1 cellular context compared by ENCODE assay signal in genomic region chr15:64460737-64461576, GRCh38.
TF ChIP-seq lines count a peak whose summit lies in the region.

No MANE protein-coding gene starts in this region.

TF ChIP-seq in GM23338, 12 proteins besides CTCF, POLR2A, EP300 and RAD21:
- TF ChIP-seq REST (IDR thresholded peaks at IDR 0.05; ENCODE audit: unreplicated experiment) (no peak), CREB1 (CRISPR knock-in tag; IDR thresholded peaks at IDR 0.05; ENCODE audit: low read depth) (no peak), STAT1 (IDR thresholded peaks at IDR 0.05; ENCODE audit: unreplicated experiment) (no peak), EZH2phosphoT487 (IDR thresholded peaks at IDR 0.05; ENCODE audit: unreplicated experiment) (no peak), ZNF114 (CRISPR knock-in tag; IDR thresholded peaks at IDR 0.05) (no peak), NANOG (IDR thresholded peaks at IDR 0.05; ENCODE audit: borderline replicate concordance) (no peak), ZNF331 (CRISPR knock-in tag; IDR thresholded peaks at IDR 0.05; ENCODE audit: low read depth) (no peak), POLR2AphosphoS5 (IDR thresholded peaks at IDR 0.05; ENCODE audit: low read depth) (no peak; the same call in 1 of the 2 replicates), ZNF462 (CRISPR knock-in tag; IDR thresholded peaks at IDR 0.05) (no peak), JUNB (IDR thresholded peaks at IDR 0.05; ENCODE audit: unreplicated experiment) (no peak), EZH2 (IDR thresholded peaks at IDR 0.05; ENCODE audit: low read depth, unreplicated experiment) (no peak)
- TF ChIP-seq, protein P1, sequence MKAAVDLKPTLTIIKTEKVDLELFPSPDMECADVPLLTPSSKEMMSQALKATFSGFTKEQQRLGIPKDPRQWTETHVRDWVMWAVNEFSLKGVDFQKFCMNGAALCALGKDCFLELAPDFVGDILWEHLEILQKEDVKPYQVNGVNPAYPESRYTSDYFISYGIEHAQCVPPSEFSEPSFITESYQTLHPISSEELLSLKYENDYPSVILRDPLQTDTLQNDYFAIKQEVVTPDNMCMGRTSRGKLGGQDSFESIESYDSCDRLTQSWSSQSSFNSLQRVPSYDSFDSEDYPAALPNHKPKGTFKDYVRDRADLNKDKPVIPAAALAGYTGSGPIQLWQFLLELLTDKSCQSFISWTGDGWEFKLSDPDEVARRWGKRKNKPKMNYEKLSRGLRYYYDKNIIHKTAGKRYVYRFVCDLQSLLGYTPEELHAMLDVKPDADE (IDR thresholded peaks at IDR 0.05), result no peak
